Comparison of ENCODE assay signal across 7 cellular contexts in the genomic region with DNA sequence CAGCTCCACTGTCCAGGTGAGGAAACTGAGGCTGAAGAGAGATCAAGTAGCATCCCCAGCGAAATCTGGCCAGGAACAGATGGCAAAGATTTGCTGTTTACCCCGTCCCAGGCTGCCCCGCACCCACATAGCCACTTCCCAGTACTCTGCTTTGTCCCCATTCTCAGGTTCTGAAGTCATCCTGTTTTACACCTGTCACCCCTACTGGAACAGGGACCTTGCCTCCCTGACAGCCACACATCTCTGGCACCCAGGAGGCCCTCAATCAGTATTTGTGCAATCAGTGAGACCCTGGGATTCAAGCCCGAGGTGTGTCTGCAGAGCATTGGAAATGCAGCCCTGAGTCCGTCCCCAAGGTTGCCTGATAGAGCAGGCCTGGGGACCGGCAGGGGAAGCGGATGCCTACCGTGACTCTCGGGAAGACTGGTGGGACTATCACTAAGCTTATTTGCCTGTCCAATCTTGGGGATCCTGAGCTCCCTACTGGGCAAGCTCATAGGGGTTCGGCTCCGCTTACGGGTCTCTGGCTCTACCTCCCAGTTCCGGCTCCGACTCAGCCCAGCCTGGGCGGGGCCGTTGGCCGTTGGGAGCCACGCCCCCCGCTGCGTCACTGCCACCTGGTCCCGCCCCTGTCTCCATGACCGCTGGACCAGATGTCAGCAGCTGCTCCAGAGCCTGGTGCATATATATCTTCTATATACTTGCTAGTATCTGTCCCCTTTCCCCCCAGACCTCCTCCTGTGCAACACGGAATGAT. TPM values are rescaled to one million over a fixed set of nuclear protein-coding genes. Genes with fewer than 3 reads are reported as not detected.
DNase-seq lines count a peak whose midpoint lies in the region; ATAC-seq lines count a peak whose summit lies in the region.

No MANE protein-coding gene starts in this region.

- DNase-seq in NCI-H748 treated with DMSO at 0.1 percent for 48 hours (lab: John Stamatoyannopoulos, UW) (peak; percentile 4), mesenteric fat pad (ENCODE audit: low spot score) (peak; percentile 94)
- peak; percentile 26 for DNase-seq in activated CD8-positive, alpha-beta memory T cell treated with anti-CD3 and anti-CD28 coated beads, Interleukin-2, amount 50 U/mL, for 24 hours (ENCODE audit: extremely low read depth)
- peak; percentile 56 for DNase-seq in stimulated activated CD8-positive, alpha-beta memory T cell treated with anti-CD3 and anti-CD28 coated beads, Interleukin-12 subunit alpha, Interleukin-12 subunit beta, amount 100 ng/mL, for 4 hours (ENCODE audit: low read depth)

- peak; percentile 38 for ATAC-seq in GM18519 (IDR thresholded peaks at IDR 0.05; ENCODE audit: low FRiP score, unreplicated experiment)
- peak; percentile 67 for ATAC-seq in HG02885 (IDR thresholded peaks at IDR 0.05; ENCODE audit: poor library complexity, unreplicated experiment)

- H3K9ac ChIP-seq in endocrine pancreas (ENCODE audit: control insufficient read depth, insufficient read depth, low read length), result peak overlapping the region; percentile 43

- H3K9me3 ChIP-seq in endocrine pancreas (ENCODE audit: control insufficient read depth, low read length), result no peaks in the 10 kb centered on the region

- H3K27me3 ChIP-seq in endocrine pancreas (ENCODE audit: control insufficient read depth, insufficient read depth, low read length), result no peaks in the 10 kb centered on the region

- H3K36me3 ChIP-seq in endocrine pancreas (ENCODE audit: control insufficient read depth, insufficient read depth, low read length), result no peaks in the 10 kb centered on the region

- H3K4me1 ChIP-seq in endocrine pancreas (ENCODE audit: control insufficient read depth, insufficient read depth, low read length), result no peaks in the 10 kb centered on the region

- peak overlapping the region; percentile 9 for H3K4me3 ChIP-seq in endocrine pancreas (ENCODE audit: control insufficient read depth, insufficient read depth, low read length)

RNA-seq across cellular contexts. Expression of gene FANCD2, which starts 17.5 kb away (rescaled TPM):
- total RNA-seq in mesenteric fat pad, result 2.8 TPM

RNA-seq across cellular contexts. Expression of gene EMC3, which starts 22.1 kb away (rescaled TPM):
- 143 TPM for total RNA-seq in mesenteric fat pad

RNA-seq across cellular contexts. Expression of gene PRRT3, which starts 56.6 kb away (rescaled TPM):
- total RNA-seq in mesenteric fat pad, result 1.6 TPM

Comparison
In these comparisons a context has a peak if more than half of its experiments do, and no peak if none do; other contexts are left out.
1. Peak in every context shown above with its lines: DNase-seq, ATAC-seq and H3K4me3 ChIP-seq.
2. DNase-seq: peak in every context shown above with its lines; median percentile 94 in mesenteric fat pad; 56 in stimulated activated CD8-positive, alpha-beta memory T cell treated with anti-CD3 and anti-CD28 coated beads, Interleukin-12 subunit alpha, Interleukin-12 subunit beta, amount 100 ng/mL, for 4 hours; 26 in activated CD8-positive, alpha-beta memory T cell treated with anti-CD3 and anti-CD28 coated beads, Interleukin-2, amount 50 U/mL, for 24 hours; 4 in NCI-H748 treated with DMSO at 0.1 percent for 48 hours.